8 cellular contexts compared by ENCODE assay signal in the genomic region with DNA sequence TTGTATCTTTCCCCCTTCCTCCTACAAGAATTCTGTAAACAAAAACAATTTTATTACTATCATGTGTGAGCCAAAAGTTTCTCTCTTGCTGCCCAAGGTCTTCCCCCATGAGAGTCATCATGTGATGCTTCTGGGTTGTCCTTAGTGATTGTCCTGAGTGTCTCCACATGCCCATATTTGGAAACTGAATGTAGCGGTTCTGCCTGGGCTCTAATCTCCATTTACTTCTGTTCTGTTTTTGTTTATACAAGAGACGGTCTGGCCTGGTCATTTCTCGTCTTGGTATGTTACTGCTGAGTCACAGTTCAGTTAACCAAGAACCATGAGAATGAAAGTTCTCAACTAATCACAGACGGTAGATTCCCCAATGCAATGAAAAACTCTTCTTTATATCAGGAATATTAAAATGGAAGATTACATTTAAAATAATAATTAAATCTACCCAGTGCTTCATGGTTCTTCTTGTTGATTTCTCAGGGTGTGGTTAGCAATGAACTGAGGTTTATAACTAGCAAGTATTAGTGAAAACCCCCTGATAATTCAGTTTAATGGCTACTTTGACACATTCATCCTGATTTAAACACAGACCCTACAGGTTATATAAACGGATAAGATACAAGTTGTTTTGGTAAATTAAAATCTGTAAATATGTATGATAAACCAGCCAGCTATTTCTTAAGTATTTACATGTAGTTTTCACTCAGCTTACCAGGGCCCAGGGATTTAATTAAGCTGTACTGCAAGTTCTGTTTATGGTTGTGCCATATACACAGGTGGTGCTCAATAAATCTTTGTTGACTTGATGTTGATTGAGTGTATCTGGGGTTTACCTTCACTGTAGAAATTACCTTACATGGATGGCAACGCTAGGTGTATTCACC.
A peak's percentile ranks its signal among the peaks of the same experiment; 100 is the strongest.
DNase-seq lines count a peak whose midpoint lies in the region; ATAC-seq, FAIRE-seq and TF ChIP-seq lines count a peak whose summit lies in the region.

No MANE protein-coding gene starts in this region.

- ATAC-seq in GM21528 (IDR thresholded peaks at IDR 0.05; ENCODE audit: low FRiP score, unreplicated experiment) = peak; percentile 33
- no peak for ATAC-seq in naive thymus-derived CD8-positive, alpha-beta T cell

- no peak for TF ChIP-seq CTCF in D721Med (IDR thresholded peaks at IDR 0.05; ENCODE audit: insufficient read depth, missing control alignments)

- peak; percentile 15 for TF ChIP-seq POLR2A in erythroblast (IDR thresholded peaks at IDR 0.05; ENCODE audit: low read length)

- peaks cover 11 to 23% (median 20%) of the 10 kb centered on the region in 4 donors for H3K4me1 Mint-ChIP-seq in naive thymus-derived CD8-positive, alpha-beta T cell

- POLR2A ChIA-PET in naive thymus-derived CD8-positive, alpha-beta T cell (lab: Charles Lee) = no interaction called here

- no peaks in the 10 kb centered on the region for H3K9me3 Mint-ChIP-seq in naive thymus-derived CD8-positive, alpha-beta T cell

- H3K4me3 Mint-ChIP-seq in naive thymus-derived CD8-positive, alpha-beta T cell = no peak overlapping the region

- no peak for FAIRE-seq in D721Med (lab: Jason Lieb, UNC)

- DNase-seq in AG20443 (ENCODE audit: low spot score) (peak; percentile 85), LHCN-M2 (ENCODE audit: low read depth) (peak; percentile 98), erythroblast (lab: John Stamatoyannopoulos, UW) (peak; percentile 84 to 85), pulmonary artery endothelial cell (ENCODE audit: low read depth, low spot score) (peak; percentile 95), amygdala (lab: John Stamatoyannopoulos, UW) (no peak), D721Med (ENCODE audit: insufficient read length, low spot score) (no peak)
- no peak for DNase-seq in naive thymus-derived CD8-positive, alpha-beta T cell

- peaks cover 0 to 5% (median 0%) of the 10 kb centered on the region in 3 donors for H3K36me3 Mint-ChIP-seq in naive thymus-derived CD8-positive, alpha-beta T cell

- no peak overlapping the region for H3K27ac Mint-ChIP-seq in naive thymus-derived CD8-positive, alpha-beta T cell

- no peaks in the 10 kb centered on the region for H3K27me3 Mint-ChIP-seq in naive thymus-derived CD8-positive, alpha-beta T cell

Comparison
In these comparisons a context has a peak if more than half of its experiments do, and no peak if none do; other contexts are left out.
1. DNase-seq: peak in AG20443 (single experiment), LHCN-M2 (single experiment), erythroblast (2 of 2) and pulmonary artery endothelial cell (single experiment); none in amygdala (0 of 56), naive thymus-derived CD8-positive, alpha-beta T cell (0 of 10) and D721Med (single experiment).